In genomic region chr12:12715459-12716150, GRCh38 we compare ENCODE assay signal across 8 cellular contexts. TPM values are rescaled to one million over a fixed set of nuclear protein-coding genes. Genes with fewer than 3 reads are reported as not detected.
DNase-seq lines count a peak whose midpoint lies in the region; ATAC-seq and TF ChIP-seq lines count a peak whose summit lies in the region.

No MANE protein-coding gene starts in this region.

- peaks cover 63% of the 10 kb centered on the region for H3K36me3 Mint-ChIP-seq in Calu3 (ENCODE audit: insufficient read depth, unreplicated experiment)

- peak overlapping the region; percentile 14 to 100 (median 99) for H3K27ac ChIP-seq in skin epidermis

- TF ChIP-seq CTCF in Calu3 (IDR thresholded peaks at IDR 0.05; ENCODE audit: unreplicated experiment) (no peak), fibroblast of villous mesenchyme (IDR thresholded peaks at IDR 0.05; ENCODE audit: insufficient read depth, low read depth, low read length) (no peak), GM13976 (IDR thresholded peaks at IDR 0.05; ENCODE audit: borderline replicate concordance, control extremely low read depth, extremely low read depth, insufficient read depth, missing control alignments) (no peak)

- peak overlapping the region; percentile 94 for H3K4me3 ChIP-seq in fibroblast of villous mesenchyme (ENCODE audit: low read depth, low read length)
- peak overlapping the region; percentile 70 to 94 (median 81) for H3K4me3 ChIP-seq in skin epidermis

- DNase-seq in Calu3, result no peak
- DNase-seq in HuH-7.5 (ENCODE audit: low spot score), result peak; percentile 9
- peak; percentile 65 to 74 for DNase-seq in activated CD4-positive, alpha-beta T cell treated with anti-CD3 and anti-CD28 coated beads, Interleukin-2, amount 50 U/mL, for 48 hours
- DNase-seq in fibroblast of villous mesenchyme (ENCODE audit: low read depth), result peak; percentile 42
- no peak for DNase-seq in GM13976 (ENCODE audit: low spot score)
- no peak for DNase-seq in posterior vena cava (ENCODE audit: low spot score)

- peaks cover 42% of the 10 kb centered on the region for H3K4me1 Mint-ChIP-seq in Calu3 (ENCODE audit: low read depth, unreplicated experiment)

- in situ Hi-C loops in GM13976 (cut with MboI; ENCODE audit: low sequenced_read_pairs, unreplicated experiment), result loop anchor here (25.0 kb wide), 1 partner anchor 1128 kb away; no protein-coding TSS in a partner anchor

- CTCF ChIA-PET in Calu3 (lab: Charles Lee), result interaction anchor here (0.6 to 1.0 kb wide), 3 partner anchors 10 to 336 kb away, joined by 3 read pairs; no protein-coding TSS in a partner anchor

- BruUV-seq in Calu3 (replicated peaks; lab: Mats Ljungman, UMichigan), result no TSS peak

- H3K27ac Mint-ChIP-seq in Calu3 (ENCODE audit: unreplicated experiment), result peak overlapping the region; percentile 80

- peak; percentile 31 for ATAC-seq in GM19397 (IDR thresholded peaks at IDR 0.05; ENCODE audit: unreplicated experiment)

- intact Hi-C loops in Calu3 (cut with micrococcal nuclease; ENCODE audit: unreplicated experiment) (loop anchor here (5.0 kb wide), 1 partner anchor 153 kb away; the partner anchor contains the start of gene DUSP16), posterior vena cava (cut with DNase I) (no loop called here)

- no peaks in the 10 kb centered on the region for H3K27me3 Mint-ChIP-seq in Calu3 (ENCODE audit: unreplicated experiment)

- H3K9me3 Mint-ChIP-seq in Calu3 (ENCODE audit: low read depth, unreplicated experiment), result no peaks in the 10 kb centered on the region

- H3K4me3 Mint-ChIP-seq in Calu3 (ENCODE audit: low read depth, unreplicated experiment), result peak overlapping the region; percentile 94

RNA-seq across cellular contexts. Expression of gene CDKN1B, which starts 1.6 kb away (rescaled TPM):
- total RNA-seq in Calu3 (2022), result 37.7 and 41.0 TPM in 2 replicates
- 53.1 and 56.6 TPM in 2 replicates for total RNA-seq in fibroblast of villous mesenchyme
- total RNA-seq in posterior vena cava, result 10 to 100 TPM; 27.5 to 33.1 TPM

RNA-seq across cellular contexts. Expression of gene GPR19, which starts 19.6 kb away (rescaled TPM):
- total RNA-seq in Calu3 (2022) (5.4 and 6.0 TPM in 2 replicates), fibroblast of villous mesenchyme (under 0.01 and 0.32 TPM in 2 replicates), posterior vena cava (not detected)

Comparison
In these comparisons a context has a peak if more than half of its experiments do, and no peak if none do; other contexts are left out.
1. DNase-seq: peak in HuH-7.5 (single experiment), activated CD4-positive, alpha-beta T cell treated with anti-CD3 and anti-CD28 coated beads, Interleukin-2, amount 50 U/mL, for 48 hours (2 of 2) and fibroblast of villous mesenchyme (single experiment); none in Calu3 (single experiment), GM13976 (single experiment) and posterior vena cava (single experiment).